In genomic region chr6:54629132-54629531, GRCh38 we compare ENCODE assay signal across 24 cellular contexts.
"Had no signal": no experiment of that assay in that cellular context is flagged by ENCODE, and none has a peak within 500 bp of the region (broad histone marks: within the 10 kb centered on the region; RNA-seq: fewer than 3 reads in every experiment).

No MANE protein-coding gene starts in this region.

- DNase-seq: occipital lobe; ovary; posterior cingulate gyrus; psoas muscle; right cardiac atrium; right lobe of liver; sigmoid colon; small intestine; stimulated activated CD4-positive, alpha-beta T cell treated with anti-CD3 and anti-CD28 coated beads, Interleukin-15, amount 100 ng/mL, for 24 hours; stimulated activated CD4-positive, alpha-beta T cell treated with anti-CD3 and anti-CD28 coated beads, Interleukin-2, amount 100 ng/mL, for 24 hours; stimulated activated CD4-positive, alpha-beta T cell treated with anti-CD3 and anti-CD28 coated beads, Interleukin-2, amount 100 ng/mL, for 48 hours; stimulated activated CD4-positive, alpha-beta T cell treated with anti-CD3 and anti-CD28 coated beads, Interleukin-4, amount 100 ng/mL, for 24 hours; stimulated activated naive B cell treated with anti-CD40 and anti-IgM and Interleukin-4, amounts not matched to agents 10 μg/mL and 1 μg/mL and 100 μg/mL, for 72 hours; stimulated activated naive CD4-positive, alpha-beta T cell treated with Interleukin-2 at 50 U/mL for 16 hours; stomach; thyroid gland; trophoblast cell; upper lobe of left lung had no signal

- ATAC-seq: psoas muscle; right cardiac atrium; right lobe of liver; stimulated activated effector memory CD8-positive, alpha-beta T cell treated with anti-CD3 and anti-CD28 coated beads, Interleukin-12 subunit alpha, Interleukin-12 subunit beta, amount 100 ng/mL, for 72 hours; stimulated activated naive B cell treated with anti-CD40 and anti-IgM and Interleukin-4, amounts not matched to agents 10 μg/mL and 1 μg/mL and 100 μg/mL, for 72 hours had no signal

- H3K4me1 ChIP-seq: neural progenitor cell, parathyroid adenoma, psoas muscle, sigmoid colon, stomach, thyroid gland, tibial nerve, upper lobe of left lung, vagina had no signal

- H2AFZ ChIP-seq: neural progenitor cell, parathyroid adenoma had no signal

- H3K4me2 ChIP-seq: neural progenitor cell had no signal

- H3K9me3 ChIP-seq: ovary, psoas muscle, right lobe of liver, sigmoid colon, stomach, thoracic aorta, thyroid gland, tibial nerve, upper lobe of left lung, vagina had no signal

- H3K79me2 ChIP-seq: parathyroid adenoma had no signal

- H3K4me3 ChIP-seq: neural progenitor cell, ovary, psoas muscle, right lobe of liver, sigmoid colon, stomach, thoracic aorta, thyroid gland, tibial nerve, upper lobe of left lung, vagina had no signal

- H3K36me3 ChIP-seq: neural progenitor cell, ovary, right lobe of liver, sigmoid colon, stomach, thoracic aorta, thyroid gland, tibial nerve, upper lobe of left lung, vagina had no signal

- H3K27me3 ChIP-seq: neural progenitor cell, ovary, right lobe of liver, sigmoid colon, stomach, thyroid gland, tibial nerve, upper lobe of left lung, vagina had no signal

- H3K27ac ChIP-seq: neural progenitor cell, ovary, parathyroid adenoma, psoas muscle, right lobe of liver, sigmoid colon, stomach, thoracic aorta, thyroid gland, tibial nerve, upper lobe of left lung, vagina had no signal

- H3K9ac ChIP-seq: neural progenitor cell, parathyroid adenoma had no signal
